13 cellular contexts compared by ENCODE assay signal in the genomic region with DNA sequence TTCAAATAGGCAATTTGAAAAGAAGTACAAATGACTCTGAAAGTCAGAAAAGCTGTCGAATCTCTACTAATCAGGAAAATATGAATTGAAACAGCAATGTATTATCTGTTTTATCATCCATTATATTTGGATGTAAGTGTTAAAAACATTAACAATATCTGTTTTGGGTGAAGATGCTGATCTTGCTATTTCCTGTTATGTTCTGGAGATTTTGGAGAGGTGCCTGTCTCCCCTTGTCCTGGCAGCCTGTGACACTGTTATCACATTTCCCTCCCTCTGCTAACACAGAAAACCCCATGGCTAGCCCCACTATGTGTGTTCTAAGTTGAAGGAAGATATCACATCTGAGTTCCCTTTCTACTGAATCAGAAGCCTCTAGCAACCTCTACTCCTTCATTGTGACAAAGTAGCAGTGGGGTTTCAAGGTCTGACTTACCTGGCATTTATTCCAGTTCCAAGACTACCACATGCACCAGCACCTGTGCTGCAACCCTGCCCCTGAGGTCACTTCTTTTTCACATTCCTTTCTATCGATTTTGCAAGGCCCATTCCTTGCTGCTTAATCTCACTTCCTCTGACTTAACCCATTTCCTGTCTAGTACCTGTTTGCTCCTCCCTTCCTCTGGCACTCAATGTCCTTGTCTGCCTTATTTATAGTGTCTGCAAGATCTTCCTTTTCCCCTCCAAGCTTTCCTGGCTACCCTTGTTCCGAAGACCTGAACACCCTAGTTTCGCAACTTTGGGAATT.
A peak's percentile ranks its signal among the peaks of the same experiment; 100 is the strongest.
DNase-seq lines count a peak whose midpoint lies in the region; ATAC-seq and TF ChIP-seq lines count a peak whose summit lies in the region.
"Had no signal": no experiment of that assay in that cellular context is flagged by ENCODE, and none has a peak within 500 bp of the region (broad histone marks: within the 10 kb centered on the region; RNA-seq: fewer than 3 reads in every experiment).

No MANE protein-coding gene starts in this region.

- no peak overlapping the region for H3K18ac ChIP-seq in IMR-90 (ENCODE audit: low read depth, low read length)

- 0 out of 2 replicates have a peak overlapping the region, but pooled peaks have one; percentile 31 for H2BK120ac ChIP-seq in IMR-90 (ENCODE audit: low read depth, low read length)

- H2BK5ac ChIP-seq in IMR-90 (ENCODE audit: low read depth, low read length, poor library complexity, severe bottlenecking): no peak overlapping the region

- POLR2A ChIA-PET in IMR-90 (lab: Charles Lee; ENCODE audit: unreplicated experiment): no interaction called here

- H2BK20ac ChIP-seq in IMR-90 (ENCODE audit: low read depth, low read length): 0 out of 2 replicates have a peak overlapping the region, but pooled peaks have one; percentile 1

- peak overlapping the region; percentile 17; the same call in 1 of the 3 replicates for H2BK15ac ChIP-seq in IMR-90 (ENCODE audit: low read depth, low read length)

- no peak overlapping the region for H3K23ac ChIP-seq in IMR-90 (ENCODE audit: low read depth, low read length)

- CTCF ChIA-PET in IMR-90 (lab: Yijun Ruan, JAX): no interaction called here

- no peak overlapping the region for H3K56ac ChIP-seq in IMR-90 (ENCODE audit: extremely low read depth, insufficient read depth, low read length)

- WGBS in IMR-90 (ENCODE audit: extremely low coverage in 2 of 2, insufficient read length in 1 of 2), 2 experiments: 50% methylated on average over 1 of the region's 4 CpGs; no CpG with 5 or more reads in 1 of the 2 experiments
- 53 to 64% methylated on average over 2 to 4 of the region's 4 CpGs for WGBS in gastroesophageal sphincter (ENCODE audit: low coverage in 1 of 2), 2 donors

- H3K9me1 ChIP-seq in IMR-90 (ENCODE audit: insufficient read depth, low read length): peaks cover 8% of the 10 kb centered on the region; the same call in 1 of the 2 replicates

- peaks cover 6% of the 10 kb centered on the region for H3K4me1 ChIP-seq in IMR-90 (ENCODE audit: control insufficient read depth, insufficient read depth, low read length)
- peaks cover 0 to 14% (median 0%) of the 10 kb centered on the region in 3 donors for H3K4me1 ChIP-seq in gastroesophageal sphincter
- H3K4me1 ChIP-seq: BE2C had no signal

- DNase-seq in ELR (ENCODE audit: low read depth) (peak; percentile 66), IMR-90 (no peak), dermis blood vessel endothelial cell (peak; percentile 66), NCI-H526 treated with DMSO at 0.1 percent for 48 hours (lab: John Stamatoyannopoulos, UW) (no peak), nephron progenitor cell (no peak)
- DNase-seq: activated CD4-positive, alpha-beta T cell treated with anti-CD3 and anti-CD28 coated beads, Interleukin-2, amount 50 U/mL, for 4 hours; activated naive CD4-positive, alpha-beta T cell; BE2C; NCI-H187; stimulated activated CD8-positive, alpha-beta memory T cell treated with anti-CD3 and anti-CD28 coated beads, Interleukin-4, amount 100 ng/mL, for 48 hours had no signal

- TF ChIP-seq RAD21 in IMR-90 (IDR thresholded peaks at IDR 0.05; ENCODE audit: low read length): no peak

- no peak overlapping the region for H4K91ac ChIP-seq in IMR-90 (ENCODE audit: insufficient read depth, low read depth, low read length)

- dilution Hi-C loops in IMR-90 (cut with HindIII; ENCODE audit: low sequenced_read_pairs, unreplicated experiment): no loop called here

- H3K27ac Mint-ChIP-seq in nephron progenitor cell: no peak overlapping the region

- TF ChIP-seq CTCF in IMR-90 (conservative IDR thresholded peaks at IDR 0.05; ENCODE audit: low read depth, low read length) (no peak), gastroesophageal sphincter (IDR thresholded peaks at IDR 0.05) (no peak), nephron progenitor cell (IDR thresholded peaks at IDR 0.05) (no peak)

- no peak overlapping the region for H3K4me2 ChIP-seq in IMR-90 (ENCODE audit: low read depth, low read length)

- no peak overlapping the region for H2AFZ ChIP-seq in IMR-90 (replicated peaks; ENCODE audit: low read length, poor library complexity)

- H3K9me3 ChIP-seq in IMR-90 (ENCODE audit: control insufficient read depth, insufficient read depth, low read length) (no peaks in the 10 kb centered on the region; the same call in 1 of the 2 replicates), gastroesophageal sphincter (no peaks in the 10 kb centered on the region)
- H3K9me3 ChIP-seq: BE2C had no signal

- H3K36me3 Mint-ChIP-seq in nephron progenitor cell (ENCODE audit: low read depth): no peaks in the 10 kb centered on the region

- H3K36me3 ChIP-seq in IMR-90 (ENCODE audit: control insufficient read depth, insufficient read depth, low read length): no peaks in the 10 kb centered on the region
- H3K36me3 ChIP-seq in gastroesophageal sphincter: no peaks in the 10 kb centered on the region
- H3K36me3 ChIP-seq: BE2C had no signal

- H4K8ac ChIP-seq in IMR-90 (ENCODE audit: low read depth in 2 of 2, low read length in 2 of 2): no peak overlapping the region

- H3K27me3 ChIP-seq in IMR-90 (ENCODE audit: control insufficient read depth, insufficient read depth, low read length) (no peaks in the 10 kb centered on the region), gastroesophageal sphincter (no peaks in the 10 kb centered on the region)

- 0 out of 2 replicates have a peak overlapping the region, but pooled peaks have one; percentile 7 for H3K14ac ChIP-seq in IMR-90 (replicated peaks; ENCODE audit: low read depth, low read length)

- H3K4me3 ChIP-seq in IMR-90 (ENCODE audit: insufficient read depth, low read depth, low read length) (no peak overlapping the region), gastroesophageal sphincter (no peak overlapping the region)

- BruUV-seq in IMR-90 (replicated peaks; lab: Mats Ljungman, UMichigan): no TSS peak

- H3K4me3 Mint-ChIP-seq in nephron progenitor cell: no peak overlapping the region

- H3K27me3 Mint-ChIP-seq in nephron progenitor cell (ENCODE audit: low read depth, poor library complexity): peaks cover 7% of the 10 kb centered on the region

- H4K5ac ChIP-seq in IMR-90 (ENCODE audit: low read depth, low read length): no peak overlapping the region

- no peak overlapping the region for H3K9ac ChIP-seq in IMR-90 (ENCODE audit: low read depth, low read length)

- H3K4ac ChIP-seq in IMR-90 (ENCODE audit: low read depth, low read length): no peak overlapping the region

- H3K27ac ChIP-seq in IMR-90 (ENCODE audit: insufficient read depth, low read length): no peak overlapping the region
- H3K27ac ChIP-seq in gastroesophageal sphincter: no peak overlapping the region

- in situ Hi-C loops in IMR-90 (cut with MboI; ENCODE audit: low sequenced_read_pairs): no loop called here

- no peaks in the 10 kb centered on the region for H3K79me1 ChIP-seq in IMR-90 (ENCODE audit: low read depth in 1 of 2, low read length in 2 of 2)

- ATAC-seq in GM21447 (IDR thresholded peaks at IDR 0.05; ENCODE audit: unreplicated experiment): peak; percentile 45
- no peak for ATAC-seq in IMR-90 (ENCODE audit: low read depth)
- ATAC-seq in gastroesophageal sphincter: no peak
- no peak for ATAC-seq in HG03521 (IDR thresholded peaks at IDR 0.05; ENCODE audit: unreplicated experiment)

- intact Hi-C loops in IMR-90 (cut with micrococcal nuclease): no loop called here

- H3K4me1 Mint-ChIP-seq in nephron progenitor cell: no peaks in the 10 kb centered on the region

- no peak for TF ChIP-seq EP300 in gastroesophageal sphincter (IDR thresholded peaks at IDR 0.05)

- TF ChIP-seq POLR2A in IMR-90 (IDR thresholded peaks at IDR 0.05; ENCODE audit: low read depth, low read length): no peak
- no peak for TF ChIP-seq POLR2A in gastroesophageal sphincter (IDR thresholded peaks at IDR 0.05)

- no peaks in the 10 kb centered on the region for H3K9me3 Mint-ChIP-seq in nephron progenitor cell

- H2AK9ac ChIP-seq in IMR-90 (replicated peaks; ENCODE audit: low read depth, low read length, poor library complexity): no peak overlapping the region

- no peak overlapping the region; the same call in 1 of the 2 replicates for H2AK5ac ChIP-seq in IMR-90 (ENCODE audit: low read depth, low read length)

- no peaks in the 10 kb centered on the region for H4K20me1 ChIP-seq in IMR-90 (ENCODE audit: insufficient read depth, low read length)

TF ChIP-seq in IMR-90, 13 proteins besides CTCF, POLR2A, EP300 and RAD21:
- TF ChIP-seq FOS (IDR thresholded peaks at IDR 0.05; ENCODE audit: low read depth, low read length) (no peak), SMC3 (IDR thresholded peaks at IDR 0.05; ENCODE audit: low read depth, low read length) (no peak), CEBPB (IDR thresholded peaks at IDR 0.05; ENCODE audit: low read depth, low read length) (peak; percentile 44), RCOR1 (IDR thresholded peaks at IDR 0.05; ENCODE audit: insufficient replicate concordance, low read length) (no peak), MAFK (IDR thresholded peaks at IDR 0.05; ENCODE audit: low read depth, low read length) (peak; percentile 69), MXI1 (IDR thresholded peaks at IDR 0.05; ENCODE audit: borderline replicate concordance, low read depth, low read length) (no peak), NFE2L2 (IDR thresholded peaks at IDR 0.05; ENCODE audit: low read depth, low read length) (no peak)

Comparison
In these comparisons a context has a peak if more than half of its experiments do, and no peak if none do; other contexts are left out.
1. DNase-seq: peak in ELR (single experiment) and dermis blood vessel endothelial cell (single experiment); none in IMR-90 (single experiment), NCI-H526 treated with DMSO at 0.1 percent for 48 hours (single experiment) and nephron progenitor cell (single experiment).